In the genomic region with DNA sequence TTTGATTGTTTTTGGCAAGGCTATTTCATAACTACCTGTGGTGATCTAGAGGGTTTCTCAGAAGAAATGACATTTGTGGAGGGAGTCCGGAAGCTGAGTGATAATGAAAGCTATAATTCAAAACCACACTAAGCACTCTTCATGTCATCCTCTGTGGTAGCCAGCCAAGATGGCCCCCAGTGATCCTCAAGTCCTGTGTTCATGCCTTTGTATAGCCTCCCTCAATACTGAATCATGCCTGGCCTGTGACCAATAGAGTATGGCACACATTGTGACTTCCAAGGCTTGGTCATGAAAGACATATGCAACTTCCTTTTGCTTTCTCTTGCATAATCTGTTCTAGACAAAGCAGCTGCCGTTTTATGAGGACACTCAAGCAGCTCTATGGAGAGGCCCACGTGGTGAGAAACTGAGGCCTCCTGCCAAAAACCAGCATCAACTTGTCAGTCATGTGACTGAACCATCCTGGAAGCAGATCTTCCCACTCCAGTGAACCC, we compare ENCODE assay signal across 8 cellular contexts.
DNase-seq lines count a peak whose midpoint lies in the region; ATAC-seq, FAIRE-seq and TF ChIP-seq lines count a peak whose summit lies in the region.

No MANE protein-coding gene starts in this region.

- TF ChIP-seq CTCF in GM10266 (IDR thresholded peaks at IDR 0.05; ENCODE audit: control insufficient read depth, insufficient read depth, low read depth, missing control alignments): no peak

- FAIRE-seq in H54 (lab: Jason Lieb, UNC): no peak

- no peak for TF ChIP-seq POLR2A in H54 (IDR thresholded peaks at IDR 0.05; ENCODE audit: low read depth, low read length)

- DNase-seq in GM10266 (ENCODE audit: extremely low spot score): peak; percentile 78
- DNase-seq in HS-5 (ENCODE audit: low read depth): peak; percentile 71
- DNase-seq in T-helper 22 cell (ENCODE audit: low read depth): peak; percentile 5
- peak; percentile 70 for DNase-seq in fibroblast of the conjunctiva (ENCODE audit: low read depth)
- DNase-seq in stimulated activated CD4-positive, alpha-beta T cell treated with anti-CD3 and anti-CD28 coated beads, Interleukin-4, amount 100 ng/mL, for 24 hours: peak; percentile 53
- DNase-seq in NCI-H2227 treated with DMSO at 0.1 percent for 48 hours (lab: John Stamatoyannopoulos, UW): no peak
- no peak for DNase-seq in H54 (ENCODE audit: insufficient read length, low spot score)

- peak; percentile 92 for ATAC-seq in GM21515 (IDR thresholded peaks at IDR 0.05; ENCODE audit: unreplicated experiment)

Comparison
In these comparisons a context has a peak if more than half of its experiments do, and no peak if none do; other contexts are left out.
1. DNase-seq: peak in GM10266 (single experiment), HS-5 (single experiment), T-helper 22 cell (single experiment), fibroblast of the conjunctiva (single experiment) and stimulated activated CD4-positive, alpha-beta T cell treated with anti-CD3 and anti-CD28 coated beads, Interleukin-4, amount 100 ng/mL, for 24 hours (single experiment); none in NCI-H2227 treated with DMSO at 0.1 percent for 48 hours (single experiment) and H54 (single experiment).